Comparison of ENCODE assay signal across 8 cellular contexts in the genomic region with DNA sequence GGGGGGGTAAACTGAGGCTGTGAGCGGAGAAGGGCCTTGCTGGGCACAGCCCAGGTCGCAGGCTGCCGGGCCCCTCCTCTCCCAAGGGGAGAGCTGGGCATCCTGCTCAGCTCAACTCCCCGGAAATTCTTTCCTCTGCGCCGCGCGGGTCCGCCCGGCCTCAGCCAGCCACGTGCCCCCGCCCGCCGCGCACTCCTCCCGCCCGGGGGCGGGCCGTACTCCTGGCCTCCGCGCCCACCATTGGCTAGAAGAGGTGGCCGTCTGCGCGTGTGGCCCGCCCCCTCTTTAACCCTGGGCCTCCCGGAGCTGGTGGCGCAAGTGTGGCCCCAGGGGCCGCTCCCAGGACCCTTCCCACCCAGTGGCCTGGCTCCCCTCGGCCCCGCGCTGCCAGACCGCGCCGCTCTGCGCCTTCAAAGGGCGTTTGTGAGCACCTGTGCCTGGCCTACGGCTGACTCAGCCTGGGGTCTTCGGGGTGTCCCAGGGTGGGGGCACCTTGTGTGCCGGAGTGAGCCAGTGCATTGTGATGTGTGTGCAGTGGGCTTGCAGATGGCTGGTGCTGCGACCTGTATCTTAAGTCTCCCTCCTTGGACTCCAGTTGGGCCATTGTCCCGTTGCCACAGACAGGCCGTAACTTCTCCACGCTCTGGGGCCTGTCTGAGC. TPM values are rescaled to one million over a fixed set of nuclear protein-coding genes. Genes with fewer than 3 reads are reported as not detected.
DNase-seq lines count a peak whose midpoint lies in the region; ATAC-seq lines count a peak whose summit lies in the region.

No MANE protein-coding gene starts in this region.

- in situ Hi-C loops in G401 (cut with HindIII; ENCODE audit: low sequenced_read_pairs) (no loop called here), T47D (cut with HindIII; ENCODE audit: low pct_unique_long_range_greater_than_20kb, low sequenced_read_pairs) (no loop called here)

- DNase-seq in G401 (ENCODE audit: low spot score) (peak; percentile 85), NOMO-1 treated with DMSO at 0.1 percent for 48 hours (lab: John Stamatoyannopoulos, UW; ENCODE audit: unreplicated experiment) (peak; percentile 15), T47D (ENCODE audit: low read depth in 1 of 2, low spot score in 1 of 2) (peak; percentile 51 to 62), inferior parietal cortex (ENCODE audit: extremely low spot score) (peak; percentile 38), NCI-H1092 treated with DMSO at 0.1 percent for 48 hours (lab: John Stamatoyannopoulos, UW) (no peak)
- DNase-seq in stimulated activated CD4-positive, alpha-beta T cell treated with anti-CD3 and anti-CD28 coated beads, Interleukin-12 subunit alpha, Interleukin-12 subunit beta, amount 100 ng/mL, for 24 hours (ENCODE audit: low read depth in 2 of 2): peak; percentile 9 to 52

- ATAC-seq in GM21423 (IDR thresholded peaks at IDR 0.05; ENCODE audit: unreplicated experiment) (no peak), GM21786 (IDR thresholded peaks at IDR 0.05; ENCODE audit: unreplicated experiment) (no peak)

RNA-seq across cellular contexts. Expression of a gene that starts 2.0 kb away (rescaled TPM):
- 0.18 TPM in 1 of 2 replicates, not detected in the other for total RNA-seq in G401 (2014; rRNA removed; shearing (Covaris generic))

RNA-seq across cellular contexts. Expression of a gene that starts 30.3 kb away (rescaled TPM):
- total RNA-seq in G401 (2014; rRNA removed; shearing (Covaris generic)): not detected in 2 replicates

RNA-seq across cellular contexts. Expression of a gene that starts 37.6 kb away (rescaled TPM):
- total RNA-seq in G401 (2014; rRNA removed; shearing (Covaris generic)): 13.2 and 17.2 TPM in 2 replicates
